In the genomic region with DNA sequence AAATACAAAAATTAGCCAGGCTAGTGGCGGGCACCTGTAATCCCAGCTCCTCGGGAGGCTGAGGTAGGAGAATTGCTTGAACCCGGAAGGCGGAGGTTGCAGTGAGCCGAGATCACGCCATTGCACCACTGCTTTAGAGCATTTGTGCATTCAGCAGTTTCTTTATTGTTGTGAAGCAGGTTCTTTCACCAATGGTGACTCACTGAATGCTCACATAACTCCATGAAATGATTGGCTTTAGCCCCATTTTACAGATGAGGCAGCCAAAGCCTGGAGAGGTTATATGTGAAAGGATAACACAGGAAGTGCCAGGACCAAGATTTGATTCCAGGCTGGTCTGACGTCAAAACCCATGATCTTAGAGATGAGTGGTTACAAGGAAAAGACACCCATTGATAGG, we compare ENCODE assay signal across 22 cellular contexts.
"Had no signal": no experiment of that assay in that cellular context is flagged by ENCODE, and none has a peak within 500 bp of the region (broad histone marks: within the 10 kb centered on the region; RNA-seq: fewer than 3 reads in every experiment).

No MANE protein-coding gene starts in this region.

- DNase-seq: cerebellar nuclear complex; effector memory CD8-positive, alpha-beta T cell; foreskin fibroblast; immature natural killer cell; left lung; mesenchymal stem cell; midbrain; naive B cell; psoas muscle; retina; spleen; stimulated activated CD4-positive, alpha-beta T cell treated with anti-CD3 and anti-CD28 coated beads, Interleukin-15, amount 100 ng/mL, for 24 hours; stimulated activated CD4-positive, alpha-beta T cell treated with anti-CD3 and anti-CD28 coated beads, Interleukin-1b, Interleukin-23, amount 100 ng/mL, for 48 hours; stimulated activated CD4-positive, alpha-beta T cell treated with anti-CD3 and anti-CD28 coated beads, Interleukin-4, amount 100 ng/mL, for 24 hours; testis had no signal

- H3K27me3 Mint-ChIP-seq: dendritic cell treated with granulocyte-macrophage colony-stimulating factor and Interleukin-4, amounts not matched to agents 40 ng/mL and 50 ng/mL, for 4 days; effector memory CD8-positive, alpha-beta T cell; stimulated activated memory B cell treated with anti-CD40 and anti-IgM and Interleukin-4, amounts not matched to agents 10 μg/mL and 1 μg/mL and 100 μg/mL, for 72 hours; stimulated activated naive CD8-positive, alpha-beta T cell treated with anti-CD3 and anti-CD28 coated beads, Interleukin-15, Interleukin-2, amounts not matched to agents 100 ng/mL and 50 ng/mL, for 24 hours had no signal

- H3K36me3 Mint-ChIP-seq: immature natural killer cell; naive B cell; stimulated activated memory B cell treated with anti-CD40 and anti-IgM and Interleukin-4, amounts not matched to agents 10 μg/mL and 1 μg/mL and 100 μg/mL, for 72 hours had no signal

- H3K4me3 ChIP-seq: left lung, lung, psoas muscle, spleen, testis, tibial nerve had no signal

- H3K27me3 ChIP-seq: left lung, spleen, testis, tibial nerve had no signal

- H3K9me3 ChIP-seq: left lung, psoas muscle, spleen, testis, tibial nerve had no signal

- H3K4me1 Mint-ChIP-seq: naive B cell; stimulated activated memory B cell treated with anti-CD40 and anti-IgM and Interleukin-4, amounts not matched to agents 10 μg/mL and 1 μg/mL and 100 μg/mL, for 72 hours had no signal

- H3K27ac ChIP-seq: left lung, psoas muscle, testis, tibial nerve had no signal

- H3K36me3 ChIP-seq: left lung, spleen, tibial nerve had no signal

- ATAC-seq: effector memory CD8-positive, alpha-beta T cell; left lung; psoas muscle; sciatic nerve; stimulated activated memory B cell treated with anti-CD40 and anti-IgM and Interleukin-4, amounts not matched to agents 10 μg/mL and 1 μg/mL and 100 μg/mL, for 72 hours had no signal

- H3K4me1 ChIP-seq: psoas muscle, testis had no signal

- H3K4me3 Mint-ChIP-seq: dendritic cell treated with granulocyte-macrophage colony-stimulating factor and Interleukin-4, amounts not matched to agents 40 ng/mL and 50 ng/mL, for 4 days; effector memory CD8-positive, alpha-beta T cell; immature natural killer cell; nephron; stimulated activated memory B cell treated with anti-CD40 and anti-IgM and Interleukin-4, amounts not matched to agents 10 μg/mL and 1 μg/mL and 100 μg/mL, for 72 hours; stimulated activated naive CD8-positive, alpha-beta T cell treated with anti-CD3 and anti-CD28 coated beads, Interleukin-15, Interleukin-2, amounts not matched to agents 100 ng/mL and 50 ng/mL, for 24 hours had no signal

- H3K27ac Mint-ChIP-seq: immature natural killer cell; naive B cell; nephron; stimulated activated memory B cell treated with anti-CD40 and anti-IgM and Interleukin-4, amounts not matched to agents 10 μg/mL and 1 μg/mL and 100 μg/mL, for 72 hours; stimulated activated naive CD8-positive, alpha-beta T cell treated with anti-CD3 and anti-CD28 coated beads, Interleukin-15, Interleukin-2, amounts not matched to agents 100 ng/mL and 50 ng/mL, for 24 hours had no signal
